In the genomic region with DNA sequence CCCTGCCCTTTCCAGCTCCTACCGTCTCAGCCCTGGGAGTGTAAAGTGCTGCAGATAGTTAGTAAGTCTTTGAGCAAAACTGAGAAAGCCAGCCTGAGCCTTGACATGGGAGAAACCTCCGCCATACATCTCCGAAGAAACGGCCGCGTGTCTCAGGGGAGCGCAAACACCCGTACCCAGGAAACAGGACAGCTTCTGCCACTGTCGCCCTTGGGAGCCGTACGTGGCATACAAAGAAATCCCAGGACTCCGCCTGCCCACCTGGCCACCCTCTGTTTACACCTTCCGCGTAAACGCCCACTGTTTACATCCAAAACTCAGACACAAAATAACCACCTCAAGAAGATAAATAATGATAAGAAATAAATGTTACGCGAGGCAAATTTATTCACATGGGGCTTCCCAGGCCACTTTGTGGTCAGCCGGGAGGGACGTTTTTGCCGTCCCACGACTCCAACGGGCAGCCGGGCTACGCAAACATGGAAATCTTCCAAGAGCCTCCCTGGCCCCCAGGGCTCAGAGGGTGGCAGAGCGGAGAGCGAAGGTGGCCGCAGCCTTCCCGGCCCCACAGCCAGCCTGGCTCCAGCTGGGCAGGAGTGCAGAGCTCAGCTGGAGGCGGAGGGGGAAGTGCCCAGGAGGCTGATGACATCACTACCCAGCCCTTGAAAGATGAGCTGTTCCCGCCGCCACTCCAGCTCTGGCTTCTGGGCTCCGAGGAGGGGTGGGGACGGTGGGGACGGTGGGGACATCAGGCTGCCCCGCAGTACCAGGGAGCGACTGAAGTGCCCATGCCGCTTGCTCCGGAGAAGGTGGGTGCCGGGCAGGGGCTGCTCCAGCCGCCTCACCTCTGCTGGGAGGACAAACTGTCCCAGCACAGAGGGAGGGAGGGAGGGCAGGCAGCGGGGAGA, we compare ENCODE assay signal across 8 cellular contexts. TPM values are rescaled to one million over a fixed set of nuclear protein-coding genes. Genes with fewer than 3 reads are reported as not detected.
DNase-seq lines count a peak whose midpoint lies in the region; ATAC-seq and TF ChIP-seq lines count a peak whose summit lies in the region.

Gene BDKRB2 (plus strand): TSS at position 689 of the 908 bp plus-strand sequence. CDS start 32,269 bp downstream, outside the sequence.

- no peaks in the 10 kb centered on the region for H3K9me3 ChIP-seq in endocrine pancreas (ENCODE audit: control insufficient read depth, low read length)
- H3K9me3 ChIP-seq in lung (ENCODE audit: control insufficient read depth in 2 of 2, insufficient read depth in 1 of 2, low read length in 1 of 2) = no peaks in the 10 kb centered on the region

- TF ChIP-seq CTCF in RWPE1 (conservative IDR thresholded peaks at IDR 0.05; ENCODE audit: low read depth) (no peak), lung (IDR thresholded peaks at IDR 0.05; ENCODE audit: control extremely low read depth, extremely low read depth) (no peak)

- 9 to 12% methylated on average over 41 of the region's 41 CpGs for WGBS in lung, 2 donors

- H3K4me1 ChIP-seq in endocrine pancreas (ENCODE audit: control insufficient read depth, insufficient read depth, low read length) = no peaks in the 10 kb centered on the region
- peaks cover 0 to 5% of the 10 kb centered on the region in 2 donors for H3K4me1 ChIP-seq in lung (ENCODE audit: control insufficient read depth in 2 of 2, insufficient read depth in 2 of 2, low read length in 2 of 2)

- CTCF ChIA-PET in RWPE1 (lab: Yijun Ruan, JAX) = interaction anchor here (0.5 to 1.1 kb wide), 4 partner anchors 25 to 939 kb away, joined by 3 to 4 read pairs (median 3); no protein-coding TSS in a partner anchor

- H3K9ac ChIP-seq in endocrine pancreas (ENCODE audit: control insufficient read depth, insufficient read depth, low read length) = peak within 1 kb of the TSS; percentile 81

- ATAC-seq in lung (ENCODE audit: insufficient read depth, low FRiP score) = peak; percentile 61
- no peak for ATAC-seq in HG02623 (IDR thresholded peaks at IDR 0.05; ENCODE audit: unreplicated experiment)
- ATAC-seq in HG03139 (IDR thresholded peaks at IDR 0.05; ENCODE audit: unreplicated experiment) = no peak

- peak within 1 kb of the TSS; percentile 90 for H3K27ac ChIP-seq in RWPE1
- H3K27ac ChIP-seq in lung (ENCODE audit: low read depth in 1 of 2, low read length in 1 of 2) = peak within 1 kb of the TSS in 1 of 2 donors; percentile 63

- H3K36me3 ChIP-seq in endocrine pancreas (ENCODE audit: control insufficient read depth, insufficient read depth, low read length) (no peaks in the 10 kb centered on the region), lung (ENCODE audit: control insufficient read depth in 2 of 2, insufficient read depth in 2 of 2, low read length in 2 of 2) (no peaks in the 10 kb centered on the region)

- DNase-seq in DMS 273 (lab: John Stamatoyannopoulos, UW; ENCODE audit: unreplicated experiment) = peak; percentile 93
- DNase-seq in Kasumi-1 (lab: John Stamatoyannopoulos, UW) = peak; percentile 56 to 60
- DNase-seq in RWPE1 (ENCODE audit: low spot score) = peak; percentile 90
- DNase-seq in lung (ENCODE audit: low spot score) = peak; percentile 70
- DNase-seq in stromal cell of bone marrow (ENCODE audit: low read depth) = peak; percentile 76

- POLR2A ChIA-PET in RWPE1 (lab: Yijun Ruan, JAX; ENCODE audit: low non-redundant PET) = interaction anchor here (0.5 to 0.7 kb wide), 7 partner anchors 12 to 953 kb away, joined by 3 to 6 read pairs (median 4); no protein-coding TSS in a partner anchor

- H3K4me3 ChIP-seq in endocrine pancreas (ENCODE audit: control insufficient read depth, insufficient read depth, low read length) (peak within 1 kb of the TSS; percentile 50), lung (peak within 1 kb of the TSS; percentile 11)

- peaks cover 2% of the 10 kb centered on the region for H3K27me3 ChIP-seq in endocrine pancreas (ENCODE audit: control insufficient read depth, insufficient read depth, low read length)
- H3K27me3 ChIP-seq in lung (ENCODE audit: control insufficient read depth, insufficient read depth) = no peaks in the 10 kb centered on the region

RNA-seq across cellular contexts. Expression of gene BDKRB2, which starts in this region (rescaled TPM):
- total RNA-seq in lung = 1 to 10 TPM; 2.1 to 2.6 TPM
- polyA plus RNA-seq in lung = 1 to 10 TPM in 1 of 2 donors, under 1 TPM in 1; 0.77 to 5.8 TPM
